11 cellular contexts compared by ENCODE assay signal in genomic region chr1:181086926-181087325, GRCh38. TPM values are rescaled to one million over a fixed set of nuclear protein-coding genes. Genes with fewer than 3 reads are reported as not detected.
DNase-seq lines count a peak whose midpoint lies in the region; ATAC-seq and TF ChIP-seq lines count a peak whose summit lies in the region.
"Had no signal": no experiment of that assay in that cellular context is flagged by ENCODE, and none has a peak within 500 bp of the region (broad histone marks: within the 10 kb centered on the region; RNA-seq: fewer than 3 reads in every experiment).

No MANE protein-coding gene starts in this region.

- ATAC-seq in HCT116 = no peak
- ATAC-seq in body of pancreas = no peak
- ATAC-seq: WTC11 had no signal

- no peak overlapping the region for H3K27ac Mint-ChIP-seq in Caco-2 (ENCODE audit: unreplicated experiment)
- H3K27ac Mint-ChIP-seq: WTC11 had no signal

- intact Hi-C loops in HCT116 (cut with micrococcal nuclease) = no loop called here
- intact Hi-C loops in Caco-2 (cut with micrococcal nuclease; ENCODE audit: unreplicated experiment) = loop anchor here (1.0 kb wide), 1 partner anchor 49 kb away; no protein-coding TSS in a partner anchor
- intact Hi-C loops in body of pancreas (cut with DNase I) = loop anchor here (5.0 kb wide), 1 partner anchor 55 kb away; no protein-coding TSS in a partner anchor

- DNase-seq in AG08395 (ENCODE audit: low spot score) (peak; percentile 48), HCT116 (ENCODE audit: low read depth, low spot score) (no peak), SKM-1 treated with dmso at 0.1 percent for 144 hours (lab: John Stamatoyannopoulos, UW; ENCODE audit: unreplicated experiment) (peak; percentile 43), iris pigment epithelial cell (ENCODE audit: low read depth) (peak; percentile 84), GM13977 (ENCODE audit: low spot score) (no peak), Caco-2 (no peak), NCI-H526 (lab: John Stamatoyannopoulos, UW) (no peak), body of pancreas (no peak)

- H3K9me3 Mint-ChIP-seq in Caco-2 (ENCODE audit: unreplicated experiment) = no peaks in the 10 kb centered on the region
- H3K9me3 Mint-ChIP-seq: activated naive CD4-positive, alpha-beta T cell treated with anti-CD3 and anti-CD28 coated beads for 36 hours; WTC11 had no signal

- peak overlapping the region; percentile 12 for H3K27ac ChIP-seq in HCT116 (ENCODE audit: low read depth, low read length)
- peak overlapping the region in 1 of 4 donors; percentile 37 for H3K27ac ChIP-seq in body of pancreas
- H3K27ac ChIP-seq: parathyroid adenoma had no signal

- no peak for TF ChIP-seq POLR2A in HCT116 (IDR thresholded peaks at IDR 0.05; ENCODE audit: borderline replicate concordance, extremely low read depth, insufficient read depth, insufficient read length)
- TF ChIP-seq POLR2A in body of pancreas (IDR thresholded peaks at IDR 0.05) = no peak

- TF ChIP-seq CTCF in HCT116 (IDR thresholded peaks at IDR 0.05 in 2 of 3, conservative IDR thresholded peaks at IDR 0.05 in 1 of 3; ENCODE audit: borderline replicate concordance in 1 of 3, insufficient read depth in 1 of 3, low read depth in 2 of 3, low read length in 2 of 3) (no peak), GM13977 (IDR thresholded peaks at IDR 0.05; ENCODE audit: extremely low read depth, insufficient read depth, missing control alignments) (no peak), Caco-2 (IDR thresholded peaks at IDR 0.05; ENCODE audit: insufficient read depth in 1 of 2, low read depth in 1 of 2, low read length in 1 of 2, severe bottlenecking in 1 of 2, unreplicated experiment in 1 of 2) (no peak), body of pancreas (IDR thresholded peaks at IDR 0.05) (no peak)

- H3K36me3 Mint-ChIP-seq in Caco-2 (ENCODE audit: insufficient read depth, unreplicated experiment) = peaks cover 25% of the 10 kb centered on the region

- no peaks in the 10 kb centered on the region for H3K9me2 ChIP-seq in HCT116 (ENCODE audit: insufficient read depth)

- H3K4me2 ChIP-seq in HCT116 (ENCODE audit: low read length) = peak overlapping the region; percentile 75

- TF ChIP-seq RAD21 in HCT116 (IDR thresholded peaks at IDR 0.05; ENCODE audit: low read depth) = no peak

- RAD21 ChIA-PET in HCT116 (lab: Charles Lee; ENCODE audit: low non-redundant PET in 1 of 2, low total read pairs in 2 of 2, uncharacterized antibody in 2 of 2, unreplicated experiment in 2 of 2) = no interaction called here

- no peak overlapping the region for H3K4me3 Mint-ChIP-seq in Caco-2 (ENCODE audit: unreplicated experiment)

- CTCF ChIA-PET in HCT116 (lab: Charles Lee) (no interaction called here), Caco-2 (lab: Charles Lee) (no interaction called here)

- no peak overlapping the region for H3K4me3 ChIP-seq in HCT116 (replicated peaks in 1 of 2; ENCODE audit: low read depth in 1 of 2, low read length in 2 of 2)
- H3K4me3 ChIP-seq in Caco-2 (ENCODE audit: low read depth, low read length) = no peak overlapping the region
- H3K4me3 ChIP-seq in body of pancreas = no peak overlapping the region

- no peaks in the 10 kb centered on the region for H3K27me3 ChIP-seq in HCT116 (ENCODE audit: insufficient read depth, low read length)
- no peaks in the 10 kb centered on the region for H3K27me3 ChIP-seq in Caco-2 (replicated peaks; ENCODE audit: control insufficient read depth, insufficient read depth, low read length)
- no peaks in the 10 kb centered on the region for H3K27me3 ChIP-seq in body of pancreas

- H3K79me2 ChIP-seq in HCT116 (ENCODE audit: insufficient read depth, low read length) = peaks cover 34% of the 10 kb centered on the region

- 55 to 64% methylated on average over 5 of the region's 5 CpGs for WGBS in body of pancreas, 2 donors

- H3K9ac ChIP-seq in HCT116 (ENCODE audit: low read length) = peak overlapping the region; percentile 5; the same call in 1 of the 2 replicates
- H3K9ac ChIP-seq: parathyroid adenoma had no signal

- peaks cover 3% of the 10 kb centered on the region in 2 experiments; a peak in 2 of 4 replicates for H3K36me3 ChIP-seq in HCT116 (ENCODE audit: control insufficient read depth in 1 of 2, insufficient read depth in 2 of 2, low read length in 2 of 2)
- H3K36me3 ChIP-seq in Caco-2 (ENCODE audit: control insufficient read depth, insufficient read depth, low read length) = no peaks in the 10 kb centered on the region
- H3K36me3 ChIP-seq in body of pancreas (replicated peaks in 1 of 2; ENCODE audit: insufficient read depth in 1 of 2, low read depth in 2 of 2) = no peaks in the 10 kb centered on the region

- in situ Hi-C loops in GM13977 (cut with MboI; ENCODE audit: low pct_unique_long_range_greater_than_20kb, low sequenced_read_pairs, unreplicated experiment) = no loop called here

- POLR2A ChIA-PET in HCT116 (lab: Charles Lee) = interaction anchor here (1.2 kb wide), 1 partner anchor 14 kb away, joined by 3 read pairs; no protein-coding TSS in a partner anchor
- POLR2A ChIA-PET in Caco-2 (lab: Charles Lee) = no interaction called here

- no TSS peak for BruUV-seq in HCT116 (replicated peaks; lab: Mats Ljungman, UMichigan)
- BruUV-seq in Caco-2 (replicated peaks; lab: Mats Ljungman, UMichigan) = no TSS peak

- H3K27me3 Mint-ChIP-seq in Caco-2 (ENCODE audit: insufficient read depth, unreplicated experiment) = no peaks in the 10 kb centered on the region

- H3K4me1 ChIP-seq in HCT116 (ENCODE audit: control insufficient read depth in 1 of 2, insufficient read depth in 2 of 2, low read length in 2 of 2) = peaks cover 21 to 44% of the 10 kb centered on the region in 2 experiments
- peaks cover 17% of the 10 kb centered on the region for H3K4me1 ChIP-seq in Caco-2
- peaks cover 32% of the 10 kb centered on the region for H3K4me1 ChIP-seq in body of pancreas
- H3K4me1 ChIP-seq: parathyroid adenoma had no signal

- peaks cover 12% of the 10 kb centered on the region for H3K4me1 Mint-ChIP-seq in Caco-2 (ENCODE audit: low read depth, unreplicated experiment)

- H2AFZ ChIP-seq in HCT116 (ENCODE audit: low read depth, low read length, poor library complexity, severe bottlenecking) = no peak overlapping the region
- H2AFZ ChIP-seq: parathyroid adenoma had no signal

- H3K9me3 ChIP-seq in HCT116 (ENCODE audit: control insufficient read depth in 1 of 2, insufficient read depth in 1 of 2, low read depth in 1 of 2, low read length in 2 of 2) (no peaks in the 10 kb centered on the region), Caco-2 (no peaks in the 10 kb centered on the region), body of pancreas (no peaks in the 10 kb centered on the region)

- peaks cover 20% of the 10 kb centered on the region; the same call in 1 of the 2 replicates for H4K20me1 ChIP-seq in HCT116 (ENCODE audit: insufficient read depth)

TF ChIP-seq in HCT116, 20 proteins besides CTCF, POLR2A, EP300 and RAD21:
- TF ChIP-seq EGR1 (IDR thresholded peaks at IDR 0.05; ENCODE audit: low read depth) = peak; percentile 38; the same call in 1 of the 2 replicates
- no peak for TF ChIP-seq EZH2phosphoT487 (IDR thresholded peaks at IDR 0.05; ENCODE audit: borderline replicate concordance)
- TF ChIP-seq JUND (IDR thresholded peaks at IDR 0.05) = 0 out of 2 replicates have a peak, but pooled peaks have one; percentile 9
- TF ChIP-seq SIN3A (IDR thresholded peaks at IDR 0.05; ENCODE audit: low read depth) = no peak
- TF ChIP-seq CEBPB (IDR thresholded peaks at IDR 0.05; ENCODE audit: low read depth) = no peak
- no peak for TF ChIP-seq TCF7L2 (IDR thresholded peaks at IDR 0.05; ENCODE audit: borderline replicate concordance, extremely low read depth, insufficient read depth, insufficient read length)
- TF ChIP-seq POLR2AphosphoS5 (IDR thresholded peaks at IDR 0.05; ENCODE audit: low read depth, low read length) = no peak

RNA-seq across cellular contexts. Expression of gene IER5, which starts 1.6 kb away (rescaled TPM):
- 30.5 TPM for total RNA-seq in HCT116 (2021; ENCODE audit: unreplicated experiment)
- polyA plus RNA-seq in HCT116 (2012) = 19.3 and 20.5 TPM in 2 replicates
- total RNA-seq in Caco-2 (2022) = 8.6 and 9.4 TPM in 2 replicates
- total RNA-seq in body of pancreas = 1 to 10 TPM; 6.6 to 6.7 TPM

RNA-seq across cellular contexts. Expression of gene MR1, which starts 53.1 kb away (rescaled TPM):
- 6.6 TPM for total RNA-seq in HCT116 (2021; ENCODE audit: unreplicated experiment)
- polyA plus RNA-seq in HCT116 (2012) = 5.4 and 6.1 TPM in 2 replicates
- total RNA-seq in Caco-2 (2022) = 2.4 and 2.5 TPM in 2 replicates
- 1 to 10 TPM; 2.3 to 4.9 TPM for total RNA-seq in body of pancreas

Comparison
In these comparisons a context has a peak if more than half of its experiments do, and no peak if none do; other contexts are left out.
1. DNase-seq: peak in AG08395 (single experiment), SKM-1 treated with dmso at 0.1 percent for 144 hours (single experiment) and iris pigment epithelial cell (single experiment); none in HCT116 (single experiment), GM13977 (single experiment), Caco-2 (0 of 2), NCI-H526 (0 of 2) and body of pancreas (0 of 4).